Comparison of ENCODE assay signal across 15 cellular contexts in genomic region chr18:24616638-24617037, GRCh38.
DNase-seq lines count a peak whose midpoint lies in the region; ATAC-seq and TF ChIP-seq lines count a peak whose summit lies in the region.
"Had no signal": no experiment of that assay in that cellular context is flagged by ENCODE, and none has a peak within 500 bp of the region (broad histone marks: within the 10 kb centered on the region; RNA-seq: fewer than 3 reads in every experiment).

No MANE protein-coding gene starts in this region.

- no peaks in the 10 kb centered on the region for H3K9me2 ChIP-seq in neural cell (ENCODE audit: insufficient read depth, low read length)

- no peak overlapping the region for H3K9ac ChIP-seq in neural cell (ENCODE audit: low read length)
- H3K9ac ChIP-seq: BLaER1 had no signal

- no peak overlapping the region for H3K4me2 ChIP-seq in neural cell (ENCODE audit: low read length)
- H3K4me2 ChIP-seq: BLaER1 had no signal

- no peaks in the 10 kb centered on the region for H4K20me1 ChIP-seq in neural cell (ENCODE audit: insufficient read depth)
- H4K20me1 ChIP-seq: BLaER1 had no signal

- H3K27me3 ChIP-seq in neural cell (ENCODE audit: insufficient read depth, low read depth, low read length) (no peaks in the 10 kb centered on the region), transverse colon (no peaks in the 10 kb centered on the region)
- H3K27me3 ChIP-seq: BLaER1 had no signal

- H3K36me3 ChIP-seq in neural cell (ENCODE audit: insufficient read depth, low read length) (no peaks in the 10 kb centered on the region), transverse colon (no peaks in the 10 kb centered on the region)
- H3K36me3 ChIP-seq: BLaER1 had no signal

- no peak overlapping the region for H3K4me3 ChIP-seq in neural cell (ENCODE audit: low read length)
- no peak overlapping the region for H3K4me3 ChIP-seq in transverse colon
- H3K4me3 ChIP-seq: BLaER1 had no signal

- H3K27ac ChIP-seq in neural cell (ENCODE audit: low read length) (no peak overlapping the region), transverse colon (no peak overlapping the region)
- H3K27ac ChIP-seq: BLaER1 had no signal

- WGBS in transverse colon (ENCODE audit: low coverage in 1 of 2), 2 donors = 52 to 76% methylated on average over 3 of the region's 3 CpGs

- in situ Hi-C loops in transverse colon (cut with MboI; ENCODE audit: low pct_ligation_motif_present in 1 of 4, low pct_unique_long_range_greater_than_20kb in 1 of 4, low sequenced_read_pairs in 3 of 4) = loop anchor here in 1 of 4 donors (25.0 kb wide), 1 partner anchor 246 kb away; no protein-coding TSS in a partner anchor

- TF ChIP-seq POLR2A in transverse colon (IDR thresholded peaks at IDR 0.05) = no peak

- H3K9me3 ChIP-seq in neural cell (ENCODE audit: low read length) (peaks cover 4% of the 10 kb centered on the region), transverse colon (no peaks in the 10 kb centered on the region)
- H3K9me3 ChIP-seq: BLaER1 had no signal

- DNase-seq in NCI-H510A treated with DMSO at 0.1 percent for 48 hours (lab: John Stamatoyannopoulos, UW) (peak; percentile 19), NCI-H510A (lab: John Stamatoyannopoulos, UW) (no peak), NCI-H2107 (lab: John Stamatoyannopoulos, UW) (peak; percentile 25), NCI-H774 (lab: John Stamatoyannopoulos, UW) (peak; percentile 17), transverse colon (no peak)
- DNase-seq in stimulated activated CD4-positive, alpha-beta T cell treated with anti-CD3 and anti-CD28 coated beads, Interleukin-2, amount 100 ng/mL, for 48 hours = no peak
- DNase-seq: CD8-positive, alpha-beta T cell; NCI-H1436; NCI-H2081 treated with DMSO at 0.1 percent for 48 hours; NCI-H524 treated with DMSO at 0.1 percent for 48 hours; PC-3; SW 1271 had no signal

- H3F3A ChIP-seq in neural cell (ENCODE audit: insufficient read depth, low read length, poor library complexity, severe bottlenecking) = no peaks in the 10 kb centered on the region

- no peak for TF ChIP-seq EP300 in neural cell (conservative IDR thresholded peaks at IDR 0.05; ENCODE audit: poor library complexity, severe bottlenecking)
- TF ChIP-seq EP300 in transverse colon (IDR thresholded peaks at IDR 0.05; ENCODE audit: low read depth) = no peak

- no peak overlapping the region for H2AFZ ChIP-seq in neural cell (ENCODE audit: low read depth, low read length)

- no peaks in the 10 kb centered on the region for H3K79me2 ChIP-seq in neural cell (replicated peaks; ENCODE audit: insufficient read depth, low read length)

- ATAC-seq in GM19324 (IDR thresholded peaks at IDR 0.05; ENCODE audit: low FRiP score, unreplicated experiment) = no peak
- ATAC-seq: CD8-positive, alpha-beta T cell; PC-3 had no signal

- H3K4me1 ChIP-seq in transverse colon = no peaks in the 10 kb centered on the region
- H3K4me1 ChIP-seq: BLaER1 had no signal

- TF ChIP-seq CTCF in neural cell (IDR thresholded peaks at IDR 0.05; ENCODE audit: poor library complexity, severe bottlenecking) (no peak), transverse colon (IDR thresholded peaks at IDR 0.05) (no peak)

- intact Hi-C loops in transverse colon (cut with DNase I; ENCODE audit: low total_unique reads) = no loop called here

- TF ChIP-seq RAD21 in neural cell (conservative IDR thresholded peaks at IDR 0.05) = no peak

TF ChIP-seq in neural cell, 6 proteins besides CTCF, POLR2A, EP300 and RAD21:
- TF ChIP-seq POLR2AphosphoS5 (IDR thresholded peaks at IDR 0.05) (peak; percentile 14), MXI1 (conservative IDR thresholded peaks at IDR 0.05; ENCODE audit: poor library complexity, severe bottlenecking) (no peak)

Comparison
In these comparisons a context has a peak if more than half of its experiments do, and no peak if none do; other contexts are left out.
1. DNase-seq: peak in NCI-H510A treated with DMSO at 0.1 percent for 48 hours (single experiment), NCI-H2107 (single experiment) and NCI-H774 (single experiment); none in NCI-H510A (single experiment), transverse colon (single experiment) and stimulated activated CD4-positive, alpha-beta T cell treated with anti-CD3 and anti-CD28 coated beads, Interleukin-2, amount 100 ng/mL, for 48 hours (0 of 2).